In genomic region chr10:73413528-73414229, GRCh38 we compare ENCODE assay signal across 1 cellular context.
TF ChIP-seq lines count a peak whose summit lies in the region.

Gene ANXA7, minus strand, starts transcription at chr10:73414058. Its CDS starts 13,202 bp downstream, at chr10:73400856.

TF ChIP-seq in HepG2, 621 proteins besides CTCF, POLR2A, EP300 and RAD21 (continued from another document and continues in another):
- TF ChIP-seq ZNF609 (CRISPR knock-in tag; IDR thresholded peaks at IDR 0.05; ENCODE audit: borderline replicate concordance) (peak; percentile 66), SMAD1 (CRISPR knock-in tag; IDR thresholded peaks at IDR 0.05; ENCODE audit: borderline replicate concordance, low read depth) (peak; percentile 85; the same call in 1 of the 2 replicates), ZBTB39 (CRISPR knock-in tag; IDR thresholded peaks at IDR 0.05) (0 out of 2 replicates have a peak, but pooled peaks have one; percentile 61), ETV6 (CRISPR knock-in tag; conservative IDR thresholded peaks at IDR 0.05) (peak; percentile 62), ELK4 (CRISPR knock-in tag; IDR thresholded peaks at IDR 0.05; ENCODE audit: borderline replicate concordance) (no peak), ZNF672 (CRISPR knock-in tag; IDR thresholded peaks at IDR 0.05) (0 out of 2 replicates have a peak, but pooled peaks have one; percentile 48), ZNF713 (CRISPR knock-in tag; IDR thresholded peaks at IDR 0.05) (no peak), ZSCAN12 (CRISPR knock-in tag; IDR thresholded peaks at IDR 0.05) (no peak), ZNF512 (CRISPR knock-in tag; IDR thresholded peaks at IDR 0.05) (no peak), POGK (CRISPR knock-in tag; conservative IDR thresholded peaks at IDR 0.05) (peak; percentile 71), ZNF766 (CRISPR knock-in tag; IDR thresholded peaks at IDR 0.05; ENCODE audit: borderline replicate concordance) (no peak), PATZ1 (CRISPR knock-in tag; IDR thresholded peaks at IDR 0.05) (peak; percentile 89), ZBTB46 (CRISPR knock-in tag; IDR thresholded peaks at IDR 0.05; ENCODE audit: borderline replicate concordance) (0 out of 2 replicates have a peak, but pooled peaks have one; percentile 82), ZNF18 (CRISPR knock-in tag; IDR thresholded peaks at IDR 0.05; ENCODE audit: insufficient replicate concordance) (peak; percentile 81), RERE (CRISPR knock-in tag; IDR thresholded peaks at IDR 0.05; ENCODE audit: low read depth) (no peak), SIN3B (IDR thresholded peaks at IDR 0.05; ENCODE audit: low read length) (no peak), PRPF4 (IDR thresholded peaks at IDR 0.05; ENCODE audit: low read depth, low read length, poor library complexity, severe bottlenecking) (no peak), CREBL2 (CRISPR knock-in tag; IDR thresholded peaks at IDR 0.05; ENCODE audit: borderline replicate concordance) (no peak; the same call in none of the 2 replicates), DZIP1 (CRISPR knock-in tag; IDR thresholded peaks at IDR 0.05) (0 out of 2 replicates have a peak, but pooled peaks have one; percentile 33), ZNF224 (CRISPR knock-in tag; IDR thresholded peaks at IDR 0.05) (peak; percentile 92; the same call in 1 of the 2 replicates), NR2F1 (CRISPR knock-in tag; IDR thresholded peaks at IDR 0.05) (no peak)
